In genomic region chr5:80935811-80936385, GRCh38 we compare ENCODE assay signal across 11 cellular contexts. TPM values are rescaled to one million over a fixed set of nuclear protein-coding genes. Genes with fewer than 3 reads are reported as not detected.
DNase-seq lines count a peak whose midpoint lies in the region; ATAC-seq and TF ChIP-seq lines count a peak whose summit lies in the region.
"Had no signal": no experiment of that assay in that cellular context is flagged by ENCODE, and none has a peak within 500 bp of the region (broad histone marks: within the 10 kb centered on the region; RNA-seq: fewer than 3 reads in every experiment).

No MANE protein-coding gene starts in this region.

- H4K20me1 ChIP-seq in MM.1S (ENCODE audit: insufficient read depth, low read length): no peaks in the 10 kb centered on the region

- H3K36me3 ChIP-seq in GM06990 (ENCODE audit: control insufficient read depth, insufficient read depth, low read length) (no peaks in the 10 kb centered on the region), mucosa of descending colon (ENCODE audit: low read depth) (no peaks in the 10 kb centered on the region), MM.1S (replicated peaks; ENCODE audit: insufficient read depth, low read length) (no peaks in the 10 kb centered on the region)
- H3K36me3 ChIP-seq: thoracic aorta had no signal

- no peaks in the 10 kb centered on the region; the same call in 1 of the 2 replicates for H3K27me3 ChIP-seq in GM06990 (replicated peaks; ENCODE audit: control insufficient read depth, insufficient read depth, low read length)
- H3K27me3 ChIP-seq in MM.1S (replicated peaks; ENCODE audit: insufficient read depth, low read length): no peaks in the 10 kb centered on the region

- H3K9me2 ChIP-seq in MM.1S (replicated peaks; ENCODE audit: insufficient read depth, low read length): no peaks in the 10 kb centered on the region

- no peaks in the 10 kb centered on the region for H3F3A ChIP-seq in MM.1S (ENCODE audit: insufficient read depth, low read length)

- H3K4me2 ChIP-seq in MM.1S (ENCODE audit: low read depth, low read length): no peak overlapping the region

- peak; percentile 42 for ATAC-seq in mucosa of descending colon

- H3K9me3 ChIP-seq in mucosa of descending colon: no peaks in the 10 kb centered on the region
- H3K9me3 ChIP-seq in MM.1S (replicated peaks; ENCODE audit: insufficient read depth, low read length): no peaks in the 10 kb centered on the region
- H3K9me3 ChIP-seq: thoracic aorta had no signal

- H3K4me1 ChIP-seq in mucosa of descending colon (ENCODE audit: low read depth) (no peaks in the 10 kb centered on the region), MM.1S (ENCODE audit: low read length) (no peaks in the 10 kb centered on the region)

- H3K9ac ChIP-seq in MM.1S (ENCODE audit: low read length): no peak overlapping the region

- no peak overlapping the region for H2AFZ ChIP-seq in MM.1S (ENCODE audit: low read length)

- no peak overlapping the region for H3K27ac ChIP-seq in MM.1S (ENCODE audit: low read length)
- H3K27ac ChIP-seq: skin epidermis, thoracic aorta had no signal

- TF ChIP-seq CTCF in GM06990 (IDR thresholded peaks at IDR 0.05; ENCODE audit: insufficient read depth, low read length, poor library complexity, severe bottlenecking) (peak; percentile 20), choroid plexus epithelial cell (conservative IDR thresholded peaks at IDR 0.05; ENCODE audit: low read depth, low read length) (peak; percentile 42), mucosa of descending colon (IDR thresholded peaks at IDR 0.05) (no peak), MM.1S (IDR thresholded peaks at IDR 0.05; ENCODE audit: low read length) (no peak)

- H3K4me3 ChIP-seq in GM06990 (replicated peaks; ENCODE audit: low read depth, low read length) (no peak overlapping the region), choroid plexus epithelial cell (ENCODE audit: low read depth, low read length) (no peak overlapping the region), mucosa of descending colon (no peak overlapping the region), MM.1S (ENCODE audit: low read length) (no peak overlapping the region)
- H3K4me3 ChIP-seq: skin epidermis, thoracic aorta had no signal

- no peaks in the 10 kb centered on the region for H3K79me2 ChIP-seq in MM.1S (ENCODE audit: low read length)

- intact Hi-C loops in mucosa of descending colon (cut with DNase I, micrococcal nuclease): no loop called here

- no peak for DNase-seq in GM06990 (ENCODE audit: extremely low read depth, insufficient read length)
- DNase-seq in HuH-7 (ENCODE audit: low spot score): peak; percentile 21
- DNase-seq in choroid plexus epithelial cell (ENCODE audit: low read depth): no peak
- peak in 1 of 3 donors; percentile 15 for DNase-seq in mucosa of descending colon
- DNase-seq in GOT3 (lab: John Stamatoyannopoulos, UW): no peak
- DNase-seq in MM.1S: no peak
- DNase-seq in activated CD4-positive, CD25-positive, alpha-beta regulatory T cell treated with anti-CD3 and anti-CD28 coated beads, Interleukin-2, amount 50 U/mL, for 72 hours: no peak
- DNase-seq: activated CD4-positive, alpha-beta T cell treated with anti-CD3 and anti-CD28 coated beads, Interleukin-2, amount 10 ng/mL, durations not matched to agents 7 days and 5 days; hypothalamus had no signal

RNA-seq across cellular contexts. Expression of gene RASGRF2, which starts 24.3 kb away (rescaled TPM):
- 1 to 10 TPM; 2.0 to 8.0 (median 2.9) TPM for total RNA-seq in mucosa of descending colon

Comparison
In these comparisons a context has a peak if more than half of its experiments do, and no peak if none do; other contexts are left out.
1. CTCF ChIP-seq: peak in GM06990 (single experiment) and choroid plexus epithelial cell (single experiment); none in mucosa of descending colon (single experiment) and MM.1S (single experiment).